ENCODE assay signal across 8 cellular contexts in the genomic region with DNA sequence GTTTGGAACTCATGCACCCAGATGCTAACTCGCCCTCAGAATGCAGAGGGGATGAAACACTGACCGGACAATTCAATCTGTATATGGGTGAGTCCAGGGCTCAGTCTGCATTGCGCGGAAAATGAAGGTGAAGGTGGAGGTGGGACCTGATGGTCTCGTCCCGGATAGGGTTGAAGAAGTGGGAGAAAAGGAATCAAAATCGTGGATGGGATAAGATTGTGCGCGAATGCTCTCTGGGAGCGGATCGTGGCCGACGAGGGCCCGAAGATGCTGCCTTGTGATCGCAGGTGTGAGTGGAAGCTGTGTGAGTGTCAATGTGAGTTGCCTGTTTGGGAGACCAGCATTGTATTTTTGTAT. TPM values are rescaled to one million over a fixed set of nuclear protein-coding genes. Genes with fewer than 3 reads are reported as not detected.
DNase-seq lines count a peak whose midpoint lies in the region; ATAC-seq and TF ChIP-seq lines count a peak whose summit lies in the region.

No MANE protein-coding gene starts in this region.

- peak; percentile 40 for ATAC-seq in GM21723 (IDR thresholded peaks at IDR 0.05; ENCODE audit: unreplicated experiment)
- ATAC-seq in activated T-cell treated with anti-CD3 and anti-CD28 coated beads, Interleukin-2, amount 50 U/mL, for 4 hours: peak; percentile 16 to 24

- H3K9me3 Mint-ChIP-seq in activated T-cell treated with anti-CD3 and anti-CD28 coated beads, Interleukin-2, amount 50 U/mL, for 4 hours: peaks cover 18% of the 10 kb centered on the region

- peaks cover 18 to 20% of the 10 kb centered on the region in 2 donors for H3K9me3 ChIP-seq in transverse colon

- no peak for TF ChIP-seq EP300 in transverse colon (IDR thresholded peaks at IDR 0.05; ENCODE audit: low read depth)

- intact Hi-C loops in transverse colon (cut with DNase I; ENCODE audit: low total_unique reads): no loop called here

- no peak for DNase-seq in activated T-cell treated with anti-CD3 and anti-CD28 coated beads, Interleukin-2, amount 50 U/mL, for 4 hours
- no peak for DNase-seq in transverse colon
- DNase-seq in HK-2 (ENCODE audit: unreplicated experiment): no peak
- DNase-seq in cerebellar nuclear complex (lab: John Stamatoyannopoulos, UW): no peak
- no peak for DNase-seq in NCI-H524 treated with DMSO at 0.1 percent for 48 hours (lab: John Stamatoyannopoulos, UW)

- peak overlapping the region; percentile 84 for H3K27ac ChIP-seq in 22Rv1
- H3K27ac ChIP-seq in layer of hippocampus (ENCODE audit: low read depth, low read length): peak overlapping the region; percentile 83
- H3K27ac ChIP-seq in transverse colon: peak overlapping the region; percentile 74 to 81 (median 78)

- peaks cover 6 to 18% (median 9%) of the 10 kb centered on the region in 4 donors for H3K4me1 ChIP-seq in transverse colon

- no peaks in the 10 kb centered on the region for H3K36me3 ChIP-seq in transverse colon

- peak overlapping the region in 3 of 4 donors; percentile 48 to 81 (median 60) for H3K4me3 ChIP-seq in transverse colon

- TF ChIP-seq POLR2A in transverse colon (IDR thresholded peaks at IDR 0.05): no peak

- peaks cover 25% of the 10 kb centered on the region for H3K4me1 Mint-ChIP-seq in activated T-cell treated with anti-CD3 and anti-CD28 coated beads, Interleukin-2, amount 50 U/mL, for 4 hours (ENCODE audit: low read depth)

- H3K27me3 Mint-ChIP-seq in activated T-cell treated with anti-CD3 and anti-CD28 coated beads, Interleukin-2, amount 50 U/mL, for 4 hours (ENCODE audit: low read depth): no peaks in the 10 kb centered on the region

- in situ Hi-C loops in transverse colon (cut with MboI; ENCODE audit: low pct_ligation_motif_present in 1 of 4, low pct_unique_long_range_greater_than_20kb in 1 of 4, low sequenced_read_pairs in 3 of 4): no loop called here

- 0 to 18% methylated on average over 2 to 15 of the region's 15 CpGs for WGBS in transverse colon (ENCODE audit: low coverage in 1 of 2), 2 donors

- TF ChIP-seq CTCF in 22Rv1 (IDR thresholded peaks at IDR 0.05) (no peak), transverse colon (IDR thresholded peaks at IDR 0.05) (no peak)

- peak overlapping the region; percentile 100 for H3K4me3 Mint-ChIP-seq in activated T-cell treated with anti-CD3 and anti-CD28 coated beads, Interleukin-2, amount 50 U/mL, for 4 hours

- H3K36me3 Mint-ChIP-seq in activated T-cell treated with anti-CD3 and anti-CD28 coated beads, Interleukin-2, amount 50 U/mL, for 4 hours (ENCODE audit: insufficient read depth): peaks cover 15% of the 10 kb centered on the region

- H3K27me3 ChIP-seq in layer of hippocampus (ENCODE audit: control insufficient read depth, insufficient read depth, low read length): no peaks in the 10 kb centered on the region
- H3K27me3 ChIP-seq in transverse colon: no peaks in the 10 kb centered on the region

RNA-seq across cellular contexts. Expression of a gene that starts 0.6 kb away (rescaled TPM):
- total RNA-seq in activated T-cell treated with anti-CD3 and anti-CD28 coated beads, Interleukin-2, amount 50 U/mL, for 4 hours: 1 to 10 TPM; 2.5 to 4.1 (median 3.5) TPM
- 1 to 10 TPM in 3 of 4 donors, under 1 TPM in 1; 0.75 to 2.2 (median 1.4) TPM for total RNA-seq in transverse colon
